ENCODE assay signal across 11 cellular contexts in the genomic region with DNA sequence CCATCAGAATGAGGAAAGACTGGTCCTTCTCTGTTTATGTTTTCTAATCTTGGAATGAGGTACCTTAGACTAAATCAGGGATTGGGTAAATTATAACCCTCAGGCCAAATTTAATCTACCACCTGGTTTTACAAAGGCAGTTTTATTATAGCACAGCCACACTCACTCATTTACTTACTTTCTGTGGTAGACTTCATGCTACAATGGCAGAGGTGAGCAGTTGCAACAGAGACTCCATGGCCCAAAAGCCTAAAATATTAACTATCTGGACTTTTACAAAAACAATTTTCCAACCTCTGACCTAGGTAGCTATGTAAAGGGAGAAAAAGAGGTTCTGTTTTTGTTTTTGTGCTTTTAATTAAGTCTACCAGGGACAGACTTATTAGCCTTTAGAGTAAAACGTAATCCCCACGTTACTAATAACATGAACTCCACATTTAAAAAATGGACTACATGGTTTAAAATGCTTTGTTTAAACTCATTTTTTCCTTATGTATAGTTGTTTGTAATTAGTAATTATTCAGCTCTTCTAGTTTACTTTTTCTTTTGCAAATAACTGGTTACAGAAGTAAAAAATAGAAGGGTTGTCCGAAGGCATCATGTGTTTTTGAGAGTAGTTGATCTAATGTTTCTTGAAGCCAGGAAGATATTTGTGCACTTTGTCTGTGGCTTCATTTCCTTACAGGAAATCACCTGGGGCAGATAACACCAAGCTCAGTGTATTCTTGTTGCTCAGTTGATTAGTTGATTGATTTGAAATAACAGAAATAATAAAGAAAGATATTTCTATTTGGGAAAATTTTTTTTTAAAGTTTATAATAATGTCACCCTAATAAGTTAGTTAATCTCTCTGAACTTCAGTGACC. TPM values are rescaled to one million over a fixed set of nuclear protein-coding genes. Genes with fewer than 3 reads are reported as not detected.
A peak's percentile ranks its signal among the peaks of the same experiment; 100 is the strongest.
DNase-seq lines count a peak whose midpoint lies in the region; ATAC-seq, FAIRE-seq and TF ChIP-seq lines count a peak whose summit lies in the region.
"Had no signal": no experiment of that assay in that cellular context is flagged by ENCODE, and none has a peak within 500 bp of the region (broad histone marks: within the 10 kb centered on the region; RNA-seq: fewer than 3 reads in every experiment).

No MANE protein-coding gene starts in this region.

- no peak overlapping the region for H4K91ac ChIP-seq in H9 (ENCODE audit: insufficient read length, low read depth, low read length)

- H3K4me1 Mint-ChIP-seq in H9: no peaks in the 10 kb centered on the region

- H3K79me1 ChIP-seq in H9 (ENCODE audit: insufficient read depth, low read depth, low read length, poor library complexity, severe bottlenecking): no peaks in the 10 kb centered on the region

- TF ChIP-seq CTCF in endothelial cell of umbilical vein (IDR thresholded peaks at IDR 0.05; ENCODE audit: extremely low read depth in 1 of 2, insufficient read depth in 1 of 2, low read depth in 1 of 2, low read length in 2 of 2) (no peak), H9 (conservative IDR thresholded peaks at IDR 0.05) (no peak)

- H3K79me2 ChIP-seq in endothelial cell of umbilical vein (ENCODE audit: control insufficient read depth, insufficient read depth, low read length) (no peaks in the 10 kb centered on the region), H9 (ENCODE audit: insufficient read depth, low read length) (no peaks in the 10 kb centered on the region)

- H3K9me3 ChIP-seq in endothelial cell of umbilical vein (replicated peaks; ENCODE audit: control insufficient read depth, insufficient read depth, low read length) (no peaks in the 10 kb centered on the region), H9 (ENCODE audit: control insufficient read depth, low read depth, low read length) (no peaks in the 10 kb centered on the region)
- H3K9me3 ChIP-seq: right atrium auricular region had no signal

- BruUV-seq in endothelial cell of umbilical vein (replicated peaks; lab: Mats Ljungman, UMichigan): no TSS peak

- H2AK5ac ChIP-seq in H9 (ENCODE audit: insufficient read length, low read length): no peak overlapping the region

- no peak overlapping the region for H3T11ph ChIP-seq in H9 (ENCODE audit: low read length)

- H3K4me3 Mint-ChIP-seq in H9: no peak overlapping the region

- H3K27me3 ChIP-seq in endothelial cell of umbilical vein (ENCODE audit: control insufficient read depth in 2 of 2, insufficient read depth in 2 of 2, low read length in 2 of 2): no peaks in the 10 kb centered on the region
- H3K27me3 ChIP-seq in H9 (ENCODE audit: insufficient read depth, low read length): no peaks in the 10 kb centered on the region
- H3K27me3 ChIP-seq: right atrium auricular region had no signal

- ATAC-seq in GM18909 (IDR thresholded peaks at IDR 0.05; ENCODE audit: poor library complexity, unreplicated experiment): peak; percentile 87
- ATAC-seq in GM21717 (IDR thresholded peaks at IDR 0.05; ENCODE audit: unreplicated experiment): peak; percentile 76
- peak; percentile 72 for ATAC-seq in HG03159 (IDR thresholded peaks at IDR 0.05; ENCODE audit: unreplicated experiment)

- no CpG with 5 or more reads among the region's 3 CpGs for WGBS in H9 (ENCODE audit: extremely low coverage, insufficient read length, low lambda C conversion rate)

- no peak overlapping the region for H2BK120ac ChIP-seq in H9 (ENCODE audit: low read depth, low read length, poor library complexity, severe bottlenecking)

- no peak overlapping the region for H2BK15ac ChIP-seq in H9 (ENCODE audit: low read depth, low read length)

- H3K4me1 ChIP-seq in endothelial cell of umbilical vein (ENCODE audit: control insufficient read depth, extremely low read depth, insufficient read depth, low read length): no peaks in the 10 kb centered on the region
- no peaks in the 10 kb centered on the region for H3K4me1 ChIP-seq in H9 (ENCODE audit: insufficient read depth, low read length)
- H3K4me1 ChIP-seq: right atrium auricular region had no signal

- no peak overlapping the region for H2BK20ac ChIP-seq in H9 (ENCODE audit: low read depth, low read length, poor library complexity, severe bottlenecking)

- H3K27ac ChIP-seq in endothelial cell of umbilical vein (ENCODE audit: insufficient read depth, low read depth, low read length): no peak overlapping the region
- no peak overlapping the region for H3K27ac ChIP-seq in H9 (ENCODE audit: insufficient read length, low read depth, low read length)
- H3K27ac ChIP-seq: GM23248, right atrium auricular region had no signal

- H3K36me3 ChIP-seq in endothelial cell of umbilical vein (ENCODE audit: control insufficient read depth in 2 of 2, extremely low read depth in 1 of 2, insufficient read depth in 2 of 2, low read length in 2 of 2): no peaks in the 10 kb centered on the region
- H3K36me3 ChIP-seq: right atrium auricular region had no signal

- POLR2A ChIA-PET in endothelial cell of umbilical vein (lab: Charles Lee): no interaction called here

- no peak for TF ChIP-seq POLR2A in endothelial cell of umbilical vein (IDR thresholded peaks at IDR 0.05; ENCODE audit: low read depth, low read length)

- no peak overlapping the region for H3K27ac Mint-ChIP-seq in H9

- no peak overlapping the region for H3K4ac ChIP-seq in H9 (ENCODE audit: low read depth, low read length)

- DNase-seq in endothelial cell of umbilical vein (ENCODE audit: low read depth, low spot score): no peak
- DNase-seq in OCI-M2 (lab: John Stamatoyannopoulos, UW; ENCODE audit: unreplicated experiment): no peak
- DNase-seq in SW480 (ENCODE audit: low spot score): no peak
- DNase-seq in H9: no peak
- no peak for DNase-seq in AML-193 (lab: John Stamatoyannopoulos, UW)
- DNase-seq: GM23248, NCI-H524 treated with DMSO at 0.1 percent for 48 hours had no signal

- H2BK5ac ChIP-seq in H9 (ENCODE audit: insufficient read length, low read length): no peak overlapping the region

- H4K8ac ChIP-seq in H9 (replicated peaks; ENCODE audit: insufficient read length, low read depth, low read length): no peak overlapping the region

- H3K9me3 Mint-ChIP-seq in H9: no peaks in the 10 kb centered on the region

- H3K4me2 ChIP-seq in endothelial cell of umbilical vein (ENCODE audit: insufficient read depth, low read length) (no peak overlapping the region), H9 (ENCODE audit: insufficient read depth, insufficient read length, low read length) (no peak overlapping the region)

- intact Hi-C loops in endothelial cell of umbilical vein (cut with micrococcal nuclease): no loop called here

- no peaks in the 10 kb centered on the region; a peak in 1 of 7 replicates for H3K36me3 Mint-ChIP-seq in H9 (ENCODE audit: insufficient read depth in 1 of 3, low read depth in 3 of 3)

- no peaks in the 10 kb centered on the region for H4K20me1 ChIP-seq in endothelial cell of umbilical vein (replicated peaks; ENCODE audit: control insufficient read depth, extremely low read depth, insufficient read depth, low read length)
- no peaks in the 10 kb centered on the region for H4K20me1 ChIP-seq in H9 (ENCODE audit: control insufficient read depth, insufficient read depth, insufficient read length)

- no peak overlapping the region for H3K56ac ChIP-seq in H9 (ENCODE audit: insufficient read length, low read depth, low read length)

- CTCF ChIA-PET in endothelial cell of umbilical vein (lab: Charles Lee): no interaction called here

- H3K9ac ChIP-seq in endothelial cell of umbilical vein (replicated peaks; ENCODE audit: extremely low read depth, insufficient read depth, low read length) (no peak overlapping the region), H9 (ENCODE audit: extremely low read depth, insufficient read length, low read length) (no peak overlapping the region)
- H3K9ac ChIP-seq: GM23248 had no signal

- H3K4me3 ChIP-seq in endothelial cell of umbilical vein (replicated peaks in 1 of 3; ENCODE audit: insufficient read depth in 1 of 3, low read depth in 1 of 3, low read length in 3 of 3): no peak overlapping the region
- H3K4me3 ChIP-seq: GM23248, right atrium auricular region had no signal

- H2AFZ ChIP-seq in endothelial cell of umbilical vein (ENCODE audit: low read depth, low read length) (no peak overlapping the region), H9 (ENCODE audit: low read length) (no peak overlapping the region)
- H2AFZ ChIP-seq: GM23248 had no signal

- no peaks in the 10 kb centered on the region for H3K23me2 ChIP-seq in H9 (ENCODE audit: insufficient read length, low read depth, low read length, poor library complexity, severe bottlenecking)

- H3K18ac ChIP-seq in H9 (ENCODE audit: insufficient read length, low read depth, low read length): no peak overlapping the region

- no peak overlapping the region for H4K5ac ChIP-seq in H9 (ENCODE audit: insufficient read length, low read depth, low read length)

- FAIRE-seq in endothelial cell of umbilical vein (lab: Jason Lieb, UNC): peak; percentile 38

- H2BK12ac ChIP-seq in H9 (ENCODE audit: insufficient read length, low read depth, low read length): no peak overlapping the region

- dilution Hi-C loops in endothelial cell of umbilical vein (cut with MboI; ENCODE audit: extremely low pct_ligation_motif_present, low sequenced_read_pairs): no loop called here

- no peak overlapping the region for H3K23ac ChIP-seq in H9 (ENCODE audit: insufficient read length, low read depth, low read length)

- H3K27me3 Mint-ChIP-seq in H9 (ENCODE audit: low read depth): peaks cover 1% of the 10 kb centered on the region; the same call in 1 of the 2 replicates

- H3K14ac ChIP-seq in H9 (ENCODE audit: insufficient read depth, low read length): no peak overlapping the region

- H3K9me1 ChIP-seq in endothelial cell of umbilical vein (replicated peaks; ENCODE audit: control insufficient read depth, extremely low read depth, insufficient read depth, low read length): no peaks in the 10 kb centered on the region

TF ChIP-seq in endothelial cell of umbilical vein, 7 proteins besides CTCF, POLR2A, EP300 and RAD21 (continues in another document):
- no peak for TF ChIP-seq GATA2 (IDR thresholded peaks at IDR 0.05; ENCODE audit: insufficient read depth, insufficient read length, low read depth, low read length)
- TF ChIP-seq EZH2 (IDR thresholded peaks at IDR 0.05; ENCODE audit: borderline replicate concordance, low read depth, low read length, severe bottlenecking): no peak
- TF ChIP-seq, protein P1, sequence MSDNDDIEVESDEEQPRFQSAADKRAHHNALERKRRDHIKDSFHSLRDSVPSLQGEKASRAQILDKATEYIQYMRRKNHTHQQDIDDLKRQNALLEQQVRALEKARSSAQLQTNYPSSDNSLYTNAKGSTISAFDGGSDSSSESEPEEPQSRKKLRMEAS (IDR thresholded peaks at IDR 0.05; ENCODE audit: insufficient read depth, insufficient read length): no peak

RNA-seq across cellular contexts. Expression of a gene that starts 57.6 kb away (rescaled TPM):
- total RNA-seq in endothelial cell of umbilical vein: 28.0 and 38.0 TPM in 2 replicates
- 4.2 and 6.4 TPM in 2 replicates for polyA plus RNA-seq in endothelial cell of umbilical vein
- polyA plus RNA-seq in endothelial cell of umbilical vein (2011; cell fraction: cytosol; rRNA removed): 9.1 and 10.9 TPM in 2 replicates
- 31.8 and 32.5 TPM in 2 replicates for polyA plus RNA-seq in endothelial cell of umbilical vein (2011; cell fraction: nucleus; rRNA removed)
- 9.8 and 13.9 TPM in 2 replicates for polyA plus RNA-seq in endothelial cell of umbilical vein (2012)
- polyA minus RNA-seq in endothelial cell of umbilical vein: 25.8 and 32.6 TPM in 2 replicates
- 32.1 TPM for polyA minus RNA-seq in endothelial cell of umbilical vein (2011; cell fraction: cytosol; rRNA and poly(A)+ RNA removed)
- polyA minus RNA-seq in endothelial cell of umbilical vein (2011; cell fraction: nucleus; rRNA and poly(A)+ RNA removed): 66.1 and 75.9 TPM in 2 replicates
- total RNA-seq in H9 (2021): 20.6 and 23.4 TPM in 2 replicates
